Comparison of ENCODE assay signal across 8 cellular contexts in the genomic region with DNA sequence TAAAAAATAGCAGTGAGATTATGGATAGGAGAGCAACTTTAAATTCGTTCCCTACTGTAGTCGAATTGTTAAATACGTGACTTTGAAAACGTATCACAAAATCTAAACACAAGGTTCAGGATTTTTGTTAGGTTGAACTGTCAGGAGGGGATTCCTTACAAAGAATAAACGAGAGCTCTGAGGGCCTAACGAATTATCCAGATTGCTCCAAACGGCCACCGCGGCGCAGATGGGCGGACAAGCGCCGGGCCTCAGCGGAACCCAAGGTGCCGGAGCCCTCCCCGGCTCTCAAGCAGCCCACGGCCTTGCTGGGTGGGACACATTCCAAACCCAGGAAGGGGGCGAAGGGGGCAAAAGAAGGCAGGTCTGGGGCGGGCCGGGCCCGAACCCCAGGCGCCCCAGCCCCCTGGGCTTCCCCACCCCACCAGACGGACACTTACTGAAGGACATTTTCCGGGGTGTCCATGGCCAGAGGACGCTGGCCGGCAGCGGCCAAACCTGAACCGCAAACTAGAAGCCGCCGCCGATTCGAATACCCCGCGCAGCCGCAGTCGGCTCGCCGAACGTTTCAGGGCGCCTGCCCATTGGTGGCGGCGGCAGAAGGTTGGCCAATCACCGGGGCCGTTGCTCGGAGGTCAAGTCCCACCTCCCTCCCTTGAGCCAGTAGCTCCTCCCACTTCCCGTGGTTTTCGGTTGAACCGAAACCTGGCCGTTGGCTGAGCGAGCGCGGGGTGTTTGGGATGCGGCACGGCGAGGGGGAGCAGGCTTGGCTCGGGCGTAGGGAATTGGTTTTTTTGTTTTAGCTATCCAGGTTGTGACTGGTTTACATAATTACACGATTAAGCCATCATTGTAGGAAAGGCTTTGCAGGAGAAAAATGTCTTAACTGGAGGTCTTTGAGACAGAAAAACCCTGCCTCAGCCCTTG. TPM values are rescaled to one million over a fixed set of nuclear protein-coding genes. Genes with fewer than 3 reads are reported as not detected.
DNase-seq lines count a peak whose midpoint lies in the region; ATAC-seq and TF ChIP-seq lines count a peak whose summit lies in the region.

Gene BUB1 (minus strand): TSS at position 534 of the 927 bp plus-strand sequence. CDS start 68 bp downstream, at position 466.

- no peak within 1 kb of the TSS for H2AK5ac ChIP-seq in trophoblast cell (ENCODE audit: low read length)

- peak within 1 kb of the TSS; percentile 83 for H2AFZ ChIP-seq in trophoblast cell (ENCODE audit: insufficient read depth, low read length, poor library complexity)

- peak within 1 kb of the TSS; percentile 97 for H3K27ac Mint-ChIP-seq in activated naive CD8-positive, alpha-beta T cell treated with anti-CD3 and anti-CD28 coated beads, Interleukin-2, amount 50 U/mL, for 24 hours
- peak within 1 kb of the TSS; percentile 99 for H3K27ac Mint-ChIP-seq in type B pancreatic cell

- H3K4me3 ChIP-seq in GM12865 (ENCODE audit: low read depth, low read length) (peak within 1 kb of the TSS; percentile 93), cardiac muscle cell (peak within 1 kb of the TSS; percentile 63), trophoblast cell (ENCODE audit: low read depth, low read length) (peak within 1 kb of the TSS; percentile 83)

- H4K12ac ChIP-seq in trophoblast cell (ENCODE audit: low read depth, low read length) = no peak within 1 kb of the TSS

- peaks cover 3% of the 10 kb centered on the region for H3K79me1 ChIP-seq in trophoblast cell (ENCODE audit: low read length)

- no peak for TF ChIP-seq CTCF in GM12865 (IDR thresholded peaks at IDR 0.05; ENCODE audit: insufficient read depth, low read depth, low read length, missing control alignments)
- TF ChIP-seq CTCF in cardiac muscle cell (IDR thresholded peaks at IDR 0.05; ENCODE audit: low read depth, low read length) = no peak
- TF ChIP-seq CTCF in type B pancreatic cell (conservative IDR thresholded peaks at IDR 0.05) = no peak

- peaks cover 37% of the 10 kb centered on the region for H3K4me1 Mint-ChIP-seq in activated naive CD8-positive, alpha-beta T cell treated with anti-CD3 and anti-CD28 coated beads, Interleukin-2, amount 50 U/mL, for 24 hours
- peaks cover 32% of the 10 kb centered on the region for H3K4me1 Mint-ChIP-seq in type B pancreatic cell (ENCODE audit: unreplicated experiment)

- WGBS in trophoblast cell (ENCODE audit: extremely low coverage, insufficient coverage, insufficient read length) = no CpG with 5 or more reads among the region's 58 CpGs

- no peaks in the 10 kb centered on the region for H3K36me3 ChIP-seq in cardiac muscle cell
- H3K36me3 ChIP-seq in trophoblast cell (ENCODE audit: control insufficient read depth in 1 of 2, insufficient read depth in 2 of 2, low read length in 2 of 2) = peaks cover 7 to 8% of the 10 kb centered on the region in 2 experiments

- H3K14ac ChIP-seq in trophoblast cell (ENCODE audit: low read length) = no peak within 1 kb of the TSS

- peaks cover 7% of the 10 kb centered on the region for H3K27me3 Mint-ChIP-seq in activated naive CD8-positive, alpha-beta T cell treated with anti-CD3 and anti-CD28 coated beads, Interleukin-2, amount 50 U/mL, for 24 hours
- H3K27me3 Mint-ChIP-seq in type B pancreatic cell = no peaks in the 10 kb centered on the region

- H3K4me1 ChIP-seq in cardiac muscle cell (ENCODE audit: low read depth) (peaks cover 38% of the 10 kb centered on the region), trophoblast cell (ENCODE audit: control insufficient read depth in 1 of 2, insufficient read depth in 2 of 2, low read length in 2 of 2) (peaks cover 1 to 5% of the 10 kb centered on the region in 2 experiments)

- peak; percentile 76 for ATAC-seq in HG02763 (IDR thresholded peaks at IDR 0.05; ENCODE audit: unreplicated experiment)
- peak; percentile 91 for ATAC-seq in activated naive CD8-positive, alpha-beta T cell treated with anti-CD3 and anti-CD28 coated beads, Interleukin-2, amount 50 U/mL, for 24 hours

- H3K23ac ChIP-seq in trophoblast cell (ENCODE audit: low read length) = no peak within 1 kb of the TSS

- H3K4me2 ChIP-seq in trophoblast cell (ENCODE audit: low read length) = peak within 1 kb of the TSS; percentile 97

- peak within 1 kb of the TSS; percentile 81 for H4K8ac ChIP-seq in trophoblast cell (ENCODE audit: low read depth, low read length)

- H3K27me3 ChIP-seq in cardiac muscle cell = no peaks in the 10 kb centered on the region
- H3K27me3 ChIP-seq in trophoblast cell (ENCODE audit: insufficient read depth, low read length) = peaks cover 2% of the 10 kb centered on the region

- H3K27ac ChIP-seq in cardiac muscle cell (peak within 1 kb of the TSS; percentile 83), trophoblast cell (ENCODE audit: low read depth, low read length) (no peak within 1 kb of the TSS)

- H2BK12ac ChIP-seq in trophoblast cell (ENCODE audit: low read length) = no peak within 1 kb of the TSS

- no peaks in the 10 kb centered on the region for H3K9me3 Mint-ChIP-seq in activated naive CD8-positive, alpha-beta T cell treated with anti-CD3 and anti-CD28 coated beads, Interleukin-2, amount 50 U/mL, for 24 hours
- H3K9me3 Mint-ChIP-seq in type B pancreatic cell = no peaks in the 10 kb centered on the region

- H3K36me3 Mint-ChIP-seq in activated naive CD8-positive, alpha-beta T cell treated with anti-CD3 and anti-CD28 coated beads, Interleukin-2, amount 50 U/mL, for 24 hours (ENCODE audit: low read depth) = peaks cover 22% of the 10 kb centered on the region
- no peaks in the 10 kb centered on the region for H3K36me3 Mint-ChIP-seq in type B pancreatic cell

- peak within 1 kb of the TSS; percentile 59 for H4K91ac ChIP-seq in trophoblast cell (ENCODE audit: low read depth, low read length)

- H2BK5ac ChIP-seq in trophoblast cell (ENCODE audit: low read depth, low read length, poor library complexity) = peak within 1 kb of the TSS; percentile 9

- peak within 1 kb of the TSS; percentile 58 for H2BK120ac ChIP-seq in trophoblast cell (ENCODE audit: insufficient read depth, low read length, poor library complexity)

- peak within 1 kb of the TSS; percentile 33 for H3K18ac ChIP-seq in trophoblast cell (ENCODE audit: low read length)

- H3K79me2 ChIP-seq in trophoblast cell (ENCODE audit: control insufficient read depth, insufficient read depth, low read length, poor library complexity) = peaks cover 3% of the 10 kb centered on the region

- H3K4ac ChIP-seq in trophoblast cell (ENCODE audit: low read depth, low read length) = peak within 1 kb of the TSS; percentile 84

- H3K9me3 ChIP-seq in cardiac muscle cell (ENCODE audit: low read depth) = no peaks in the 10 kb centered on the region
- H3K9me3 ChIP-seq in trophoblast cell (ENCODE audit: insufficient read depth, low read depth, low read length) = peaks cover 2% of the 10 kb centered on the region

- peak within 1 kb of the TSS; percentile 82 for H3K9ac ChIP-seq in trophoblast cell (ENCODE audit: low read length)

- H3K4me3 Mint-ChIP-seq in activated naive CD8-positive, alpha-beta T cell treated with anti-CD3 and anti-CD28 coated beads, Interleukin-2, amount 50 U/mL, for 24 hours = peak within 1 kb of the TSS; percentile 97
- H3K4me3 Mint-ChIP-seq in type B pancreatic cell = peak within 1 kb of the TSS; percentile 99

- DNase-seq in GM12865 (ENCODE audit: low read depth) (peak; percentile 98), NCI-H1417 treated with DMSO at 0.1 percent for 48 hours (lab: John Stamatoyannopoulos, UW) (peak; percentile 73), SW480 (ENCODE audit: low spot score) (peak; percentile 97), cardiac muscle cell (ENCODE audit: low read depth in 1 of 2, low spot score in 1 of 2) (peak; percentile 97 to 98), trophoblast cell (peak; percentile 95 to 99), type B pancreatic cell (ENCODE audit: extremely low spot score, unreplicated experiment) (peak; percentile 98)
- peak; percentile 96 for DNase-seq in activated naive CD8-positive, alpha-beta T cell treated with anti-CD3 and anti-CD28 coated beads, Interleukin-2, amount 50 U/mL, for 24 hours

RNA-seq across cellular contexts. Expression of gene BUB1, which starts in this region (rescaled TPM):
- 17.3 and 64.2 TPM in 2 replicates for total RNA-seq in cardiac muscle cell
- 17.9 and 95.8 TPM in 2 replicates for polyA plus RNA-seq in cardiac muscle cell
- 33.7 and 37.0 TPM in 2 replicates for polyA plus RNA-seq in trophoblast cell (2013)
- 14.4 and 39.8 TPM in 2 replicates for total RNA-seq in type B pancreatic cell (ENCODE audit: low replicate concordance)
